8 cellular contexts compared by ENCODE assay signal in the genomic region with DNA sequence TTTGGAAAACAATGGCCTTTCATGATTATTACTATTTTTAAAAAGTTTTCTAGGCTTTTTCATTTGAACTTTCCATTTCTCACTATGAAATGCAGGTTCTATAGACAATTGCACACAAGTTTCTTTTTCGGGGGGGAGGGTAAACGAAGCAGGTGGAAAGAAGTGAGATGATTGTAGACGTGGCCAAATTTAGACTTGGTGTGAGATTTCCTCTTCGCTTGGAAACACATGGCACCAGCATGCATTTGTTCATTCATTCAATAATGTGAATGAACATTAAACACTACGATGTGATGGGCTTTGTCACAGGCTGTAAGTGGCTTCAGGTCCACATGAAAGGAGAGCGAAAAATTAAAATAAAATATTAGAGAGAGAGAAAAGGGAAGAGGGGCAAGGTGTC. TPM values are rescaled to one million over a fixed set of nuclear protein-coding genes. Genes with fewer than 3 reads are reported as not detected.
DNase-seq lines count a peak whose midpoint lies in the region; ATAC-seq, FAIRE-seq and TF ChIP-seq lines count a peak whose summit lies in the region.

No MANE protein-coding gene starts in this region.

- no peaks in the 10 kb centered on the region for H3K9me3 ChIP-seq in astrocyte (ENCODE audit: insufficient read depth, low read depth, low read length)

- H3K36me3 Mint-ChIP-seq in activated CD4-positive, alpha-beta T cell treated with anti-CD3 and anti-CD28 coated beads, Interleukin-2, amount 10 ng/mL, durations not matched to agents 7 days and 5 days (ENCODE audit: low read depth), result no peaks in the 10 kb centered on the region
- no peaks in the 10 kb centered on the region for H3K36me3 Mint-ChIP-seq in astrocyte (ENCODE audit: low read depth, unreplicated experiment)
- H3K36me3 Mint-ChIP-seq in naive B cell, result no peaks in the 10 kb centered on the region

- POLR2A ChIA-PET in activated CD4-positive, alpha-beta T cell treated with anti-CD3 and anti-CD28 coated beads, Interleukin-2, amount 10 ng/mL, durations not matched to agents 7 days and 5 days (lab: Charles Lee), result no interaction called here

- peak overlapping the region; percentile 67 for H2AFZ ChIP-seq in astrocyte (ENCODE audit: low read depth, low read length)

- peak overlapping the region; percentile 83 for H3K27ac Mint-ChIP-seq in activated CD4-positive, alpha-beta T cell treated with anti-CD3 and anti-CD28 coated beads, Interleukin-2, amount 10 ng/mL, durations not matched to agents 7 days and 5 days
- H3K27ac Mint-ChIP-seq in astrocyte (ENCODE audit: unreplicated experiment), result peak overlapping the region; percentile 97
- peak overlapping the region; percentile 16 to 100 (median 95) for H3K27ac Mint-ChIP-seq in naive B cell

- H3K27me3 ChIP-seq in astrocyte (ENCODE audit: insufficient read depth, low read length), result no peaks in the 10 kb centered on the region

- no peak for DNase-seq in activated CD4-positive, alpha-beta T cell treated with anti-CD3 and anti-CD28 coated beads, Interleukin-2, amount 10 ng/mL, durations not matched to agents 7 days and 5 days
- no peak for DNase-seq in activated CD4-positive, alpha-beta T cell treated with anti-CD3 and anti-CD28 coated beads, Interleukin-2, amount 50 U/mL, for 48 hours
- DNase-seq in astrocyte (ENCODE audit: low read depth), result no peak
- DNase-seq in naive B cell, result peak; percentile 10
- no peak for DNase-seq in hepatic stellate cell (ENCODE audit: low spot score)
- no peak for DNase-seq in mesenteric fat pad (ENCODE audit: low spot score)
- DNase-seq in NCI-H1930 (lab: John Stamatoyannopoulos, UW), result no peak

- H3K9ac ChIP-seq in astrocyte (ENCODE audit: low read length), result peak overlapping the region; percentile 88

- CTCF ChIA-PET in activated CD4-positive, alpha-beta T cell treated with anti-CD3 and anti-CD28 coated beads, Interleukin-2, amount 10 ng/mL, durations not matched to agents 7 days and 5 days (lab: Charles Lee), result interaction anchor here (0.8 kb wide), 1 partner anchor 16 kb away, joined by 3 read pairs; no protein-coding TSS in a partner anchor

- H3K79me2 ChIP-seq in astrocyte (ENCODE audit: insufficient read depth, low read length), result no peaks in the 10 kb centered on the region

- peak overlapping the region; percentile 90 for H3K4me2 ChIP-seq in astrocyte (ENCODE audit: low read length)

- ATAC-seq in HG03025 (IDR thresholded peaks at IDR 0.05; ENCODE audit: low FRiP score, unreplicated experiment) (peak; percentile 31), naive B cell (ENCODE audit: low read depth in 2 of 2) (no peak)

- peaks cover 35% of the 10 kb centered on the region for H3K4me1 Mint-ChIP-seq in activated CD4-positive, alpha-beta T cell treated with anti-CD3 and anti-CD28 coated beads, Interleukin-2, amount 10 ng/mL, durations not matched to agents 7 days and 5 days
- peaks cover 63% of the 10 kb centered on the region for H3K4me1 Mint-ChIP-seq in astrocyte (ENCODE audit: low read depth, unreplicated experiment)
- H3K4me1 Mint-ChIP-seq in naive B cell, result peaks cover 18 to 40% (median 29%) of the 10 kb centered on the region in 3 donors

- no peaks in the 10 kb centered on the region for H4K20me1 ChIP-seq in astrocyte (ENCODE audit: insufficient read depth, low read length)

- H3K27ac ChIP-seq in astrocyte (ENCODE audit: low read depth, low read length), result peak overlapping the region; percentile 95

- peaks cover 30% of the 10 kb centered on the region for H3K4me1 ChIP-seq in astrocyte (ENCODE audit: insufficient read depth, low read length)

- H3K27me3 Mint-ChIP-seq in activated CD4-positive, alpha-beta T cell treated with anti-CD3 and anti-CD28 coated beads, Interleukin-2, amount 10 ng/mL, durations not matched to agents 7 days and 5 days, result no peaks in the 10 kb centered on the region
- H3K27me3 Mint-ChIP-seq in astrocyte (ENCODE audit: low read depth, unreplicated experiment) (no peaks in the 10 kb centered on the region), naive B cell (no peaks in the 10 kb centered on the region)

- H3K36me3 ChIP-seq in astrocyte (ENCODE audit: insufficient read depth, low read length), result no peaks in the 10 kb centered on the region

- peak overlapping the region; percentile 47 for H3K4me3 Mint-ChIP-seq in activated CD4-positive, alpha-beta T cell treated with anti-CD3 and anti-CD28 coated beads, Interleukin-2, amount 10 ng/mL, durations not matched to agents 7 days and 5 days
- H3K4me3 Mint-ChIP-seq in astrocyte (ENCODE audit: unreplicated experiment) (peak overlapping the region; percentile 88), naive B cell (peak overlapping the region; percentile 80 to 100 (median 95))

- FAIRE-seq in astrocyte (lab: Jason Lieb, UNC), result no peak

- TF ChIP-seq CTCF in astrocyte (IDR thresholded peaks at IDR 0.05; ENCODE audit: insufficient read depth, low read depth, low read length), result no peak

- no peaks in the 10 kb centered on the region for H3K9me3 Mint-ChIP-seq in activated CD4-positive, alpha-beta T cell treated with anti-CD3 and anti-CD28 coated beads, Interleukin-2, amount 10 ng/mL, durations not matched to agents 7 days and 5 days
- H3K9me3 Mint-ChIP-seq in astrocyte (ENCODE audit: unreplicated experiment), result no peaks in the 10 kb centered on the region
- no peaks in the 10 kb centered on the region for H3K9me3 Mint-ChIP-seq in naive B cell

- peak overlapping the region; percentile 64 for H3K4me3 ChIP-seq in astrocyte (ENCODE audit: insufficient read depth, low read depth, low read length)

RNA-seq across cellular contexts. Expression of a gene that starts 35.9 kb away (rescaled TPM):
- total RNA-seq in activated CD4-positive, alpha-beta T cell treated with anti-CD3 and anti-CD28 coated beads, Interleukin-2, amount 10 ng/mL, durations not matched to agents 7 days and 5 days, result not detected
- total RNA-seq in astrocyte (13.8 and 17.4 TPM in 2 replicates), mesenteric fat pad (not detected)
- polyA plus RNA-seq in naive B cell (ENCODE audit: low read depth in 6 of 6), result not detected

Comparison
In these comparisons a context has a peak if more than half of its experiments do, and no peak if none do; other contexts are left out.
1. RNA of a gene that starts 35.9 kb away (total RNA-seq): 13.8 to 17.4 TPM in astrocyte; not detected in mesenteric fat pad (single experiment) and not detected in activated CD4-positive, alpha-beta T cell treated with anti-CD3 and anti-CD28 coated beads, Interleukin-2, amount 10 ng/mL, durations not matched to agents 7 days and 5 days; every median in the first group is over 10 times any median in the second.
2. Peak in every context shown above with its lines, with median percentiles within 50 percentile points of each other: H3K27ac Mint-ChIP-seq and H3K4me3 Mint-ChIP-seq.